Comparison of ENCODE assay signal across 1 cellular context in genomic region chr1:183859865-183860264, GRCh38.
TF ChIP-seq lines count a peak whose summit lies in the region.

No MANE protein-coding gene starts in this region.

TF ChIP-seq in HepG2, 621 proteins besides CTCF, POLR2A, EP300 and RAD21:
- TF ChIP-seq UBTF (CRISPR knock-in tag; IDR thresholded peaks at IDR 0.05) (no peak), HMGXB3 (CRISPR knock-in tag; IDR thresholded peaks at IDR 0.05; ENCODE audit: borderline replicate concordance) (no peak), ZFY (CRISPR knock-in tag; IDR thresholded peaks at IDR 0.05) (no peak), TBL1XR1 (IDR thresholded peaks at IDR 0.05; ENCODE audit: borderline replicate concordance, low read length, partially characterized antibody) (no peak), E2F2 (CRISPR knock-in tag; IDR thresholded peaks at IDR 0.05; ENCODE audit: borderline replicate concordance) (no peak), ARID5B (CRISPR knock-in tag; IDR thresholded peaks at IDR 0.05) (peak; percentile 42), ZNF343 (CRISPR knock-in tag; IDR thresholded peaks at IDR 0.05) (no peak), TEAD3 (CRISPR knock-in tag; optimal IDR thresholded peaks at IDR 0.05; ENCODE audit: borderline replicate concordance) (peak; percentile 23), ZMAT3 (CRISPR knock-in tag; conservative IDR thresholded peaks at IDR 0.05) (no peak), RARA (CRISPR knock-in tag; IDR thresholded peaks at IDR 0.05) (0 out of 2 replicates have a peak, but pooled peaks have one; percentile 28), HNRNPLL (IDR thresholded peaks at IDR 0.05; ENCODE audit: low read depth, low read length, poor library complexity, severe bottlenecking) (no peak), TBX3 (IDR thresholded peaks at IDR 0.05; ENCODE audit: borderline replicate concordance) (no peak), ZNF18 (CRISPR knock-in tag; IDR thresholded peaks at IDR 0.05; ENCODE audit: insufficient replicate concordance) (no peak), ZFP36 (IDR thresholded peaks at IDR 0.05; ENCODE audit: borderline replicate concordance, low read depth, low read length, partially characterized antibody) (no peak), HIVEP1 (CRISPR knock-in tag; IDR thresholded peaks at IDR 0.05) (no peak), HNF4A (CRISPR knock-in tag; IDR thresholded peaks at IDR 0.05) (peak; percentile 41; the same call in 1 of the 2 replicates), EED (CRISPR knock-in tag; IDR thresholded peaks at IDR 0.05) (no peak), RARG (CRISPR knock-in tag; IDR thresholded peaks at IDR 0.05; ENCODE audit: low read depth) (no peak), TRIM22 (IDR thresholded peaks at IDR 0.05) (no peak), KDM2A (CRISPR knock-in tag; IDR thresholded peaks at IDR 0.05; ENCODE audit: borderline replicate concordance, low read depth) (no peak), TRAFD1 (CRISPR knock-in tag; IDR thresholded peaks at IDR 0.05; ENCODE audit: borderline replicate concordance) (no peak), TCF7 (IDR thresholded peaks at IDR 0.05; ENCODE audit: low read depth) (no peak), GPBP1L1 (CRISPR knock-in tag; IDR thresholded peaks at IDR 0.05) (no peak), DMAP1 (CRISPR knock-in tag; IDR thresholded peaks at IDR 0.05) (no peak)
